In genomic region chr7:66269978-66270377, GRCh38 we compare ENCODE assay signal across 29 cellular contexts.
"Had no signal": no experiment of that assay in that cellular context is flagged by ENCODE, and none has a peak within 500 bp of the region (broad histone marks: within the 10 kb centered on the region; RNA-seq: fewer than 3 reads in every experiment).

No MANE protein-coding gene starts in this region.

- FAIRE-seq: astrocyte, bronchial epithelial cell, frontal cortex had no signal

- ATAC-seq: activated T-helper 17 cell treated with anti-CD3 and anti-CD28 coated beads, Interleukin-2, amount 50 U/mL, for 72 hours; esophagus mucosa had no signal

- H3K36me3 ChIP-seq: brain microvascular endothelial cell had no signal

- H3K4me1 Mint-ChIP-seq: activated CD4-positive, alpha-beta memory T cell treated with anti-CD3 and anti-CD28 coated beads, Interleukin-2, amount 10 ng/mL, durations not matched to agents 7 days and 5 days; activated CD4-positive, alpha-beta T cell treated with anti-CD3 and anti-CD28 coated beads, Interleukin-2, amount 10 ng/mL, durations not matched to agents 7 days and 5 days; activated T-helper 17 cell treated with anti-CD3 and anti-CD28 coated beads, Interleukin-2, amount 50 U/mL, for 72 hours; central memory CD8-positive, alpha-beta T cell had no signal

- H3K27ac Mint-ChIP-seq: activated CD4-positive, alpha-beta memory T cell treated with anti-CD3 and anti-CD28 coated beads, Interleukin-2, amount 10 ng/mL, durations not matched to agents 7 days and 5 days; activated CD4-positive, alpha-beta T cell treated with anti-CD3 and anti-CD28 coated beads, Interleukin-2, amount 10 ng/mL, durations not matched to agents 7 days and 5 days; activated naive CD8-positive, alpha-beta T cell; activated T-cell treated with anti-CD3 and anti-CD28 coated beads, Interleukin-2, amount 50 U/mL, for 24 hours; activated T-helper 17 cell treated with anti-CD3 and anti-CD28 coated beads, Interleukin-2, amount 50 U/mL, for 72 hours; dendritic cell treated with granulocyte-macrophage colony-stimulating factor and Interleukin-4, amounts not matched to agents 40 ng/mL and 50 ng/mL, for 4 days; endodermal cell had no signal

- H3K27me3 Mint-ChIP-seq: activated naive CD8-positive, alpha-beta T cell; activated T-cell treated with anti-CD3 and anti-CD28 coated beads, Interleukin-2, amount 50 U/mL, for 24 hours; dendritic cell treated with granulocyte-macrophage colony-stimulating factor and Interleukin-4, amounts not matched to agents 40 ng/mL and 50 ng/mL, for 4 days had no signal

- H3K4me3 ChIP-seq: coronary artery, dorsolateral prefrontal cortex had no signal

- H3K27me3 ChIP-seq: brain microvascular endothelial cell, dorsolateral prefrontal cortex had no signal

- DNase-seq: activated CD4-positive, alpha-beta memory T cell treated with anti-CD3 and anti-CD28 coated beads, Interleukin-2, amount 10 ng/mL, durations not matched to agents 7 days and 5 days; activated CD4-positive, alpha-beta T cell treated with anti-CD3 and anti-CD28 coated beads for 1 hour; activated CD4-positive, alpha-beta T cell treated with anti-CD3 and anti-CD28 coated beads for 4 hours; activated CD4-positive, alpha-beta T cell treated with anti-CD3 and anti-CD28 coated beads, Interleukin-2, amount 10 ng/mL, durations not matched to agents 7 days and 5 days; activated CD4-positive, alpha-beta T cell treated with anti-CD3 and anti-CD28 coated beads, Interleukin-2, amount 50 U/mL, for 4 hours; activated CD8-positive, alpha-beta memory T cell treated with anti-CD3 and anti-CD28 coated beads, Interleukin-2, amount 50 U/mL, for 48 hours; activated effector memory CD4-positive, alpha-beta T cell treated with Interleukin-2 at 50 U/mL for 16 hours; activated gamma-delta T cell treated with Interleukin-2 at 50 U/mL for 16 hours; activated naive CD4-positive, alpha-beta T cell treated with anti-CD3 and anti-CD28 coated beads, Interleukin-2, amount 50 U/mL, for 16 hours; activated naive CD4-positive, alpha-beta T cell treated with Interleukin-2 at 50 U/mL for 16 hours; activated T-cell treated with anti-CD3 and anti-CD28 coated beads for 4 hours; activated T-cell treated with anti-CD3 and anti-CD28 coated beads, Interleukin-2, amount 50 U/mL, for 24 hours; amniotic stem cell; anterior cingulate cortex; brain microvascular endothelial cell; dorsolateral prefrontal cortex; effector memory CD4-positive, alpha-beta T cell; endodermal cell; foreskin fibroblast; T-helper 2 cell had no signal

- H3K27ac ChIP-seq: brain microvascular endothelial cell, coronary artery, dorsolateral prefrontal cortex had no signal

- H3K4me3 Mint-ChIP-seq: activated CD4-positive, alpha-beta memory T cell treated with anti-CD3 and anti-CD28 coated beads, Interleukin-2, amount 10 ng/mL, durations not matched to agents 7 days and 5 days; activated CD4-positive, alpha-beta T cell treated with anti-CD3 and anti-CD28 coated beads, Interleukin-2, amount 10 ng/mL, durations not matched to agents 7 days and 5 days; activated naive CD8-positive, alpha-beta T cell; activated T-cell treated with anti-CD3 and anti-CD28 coated beads, Interleukin-2, amount 50 U/mL, for 24 hours; activated T-helper 17 cell treated with anti-CD3 and anti-CD28 coated beads, Interleukin-2, amount 50 U/mL, for 72 hours; central memory CD8-positive, alpha-beta T cell; dendritic cell treated with granulocyte-macrophage colony-stimulating factor and Interleukin-4, amounts not matched to agents 40 ng/mL and 50 ng/mL, for 4 days; endodermal cell had no signal
